In genomic region chr10:30704016-30704600, GRCh38 we compare ENCODE assay signal across 12 cellular contexts.
DNase-seq lines count a peak whose midpoint lies in the region; ATAC-seq and TF ChIP-seq lines count a peak whose summit lies in the region.
"Had no signal": no experiment of that assay in that cellular context is flagged by ENCODE, and none has a peak within 500 bp of the region (broad histone marks: within the 10 kb centered on the region; RNA-seq: fewer than 3 reads in every experiment).

No MANE protein-coding gene starts in this region.

- peaks cover 9 to 45% of the 10 kb centered on the region in 2 donors for H3K36me3 Mint-ChIP-seq in activated naive CD4-positive, alpha-beta T cell treated with anti-CD3 and anti-CD28 coated beads, Interleukin-2, amount 50 U/mL, for 72 hours
- H3K36me3 Mint-ChIP-seq: brain had no signal

- TF ChIP-seq CTCF in KMS-11 (conservative IDR thresholded peaks at IDR 0.05; ENCODE audit: low read depth, low read length) (no peak), coronary artery (IDR thresholded peaks at IDR 0.05) (no peak)

- H3K4me3 ChIP-seq in KMS-11 (IDR thresholded peaks at IDR 0.05; ENCODE audit: insufficient read depth, low read depth, low read length) (no peak overlapping the region), skin epidermis (peak overlapping the region in 3 of 7 experiments; percentile 7 to 14 (median 14)), coronary artery (no peak overlapping the region)
- H3K4me3 ChIP-seq: A549, MG63, SJSA1 had no signal

- peak overlapping the region; percentile 80; the same call in 1 of the 2 replicates for H2AFZ ChIP-seq in KMS-11 (ENCODE audit: low read depth)

- H3K36me3 ChIP-seq in KMS-11 (ENCODE audit: insufficient read depth): no peaks in the 10 kb centered on the region
- H3K36me3 ChIP-seq: MG63, SJSA1 had no signal

- peak overlapping the region; percentile 89 for H3K27ac ChIP-seq in KMS-11
- H3K27ac ChIP-seq in skin epidermis: peak overlapping the region in 13 of 21 experiments; percentile 17 to 87 (median 76)
- no peak overlapping the region for H3K27ac ChIP-seq in coronary artery
- H3K27ac ChIP-seq: SJSA1 had no signal

- H3K4me2 ChIP-seq in KMS-11: peak overlapping the region; percentile 86
- H3K4me2 ChIP-seq: A549 had no signal

- no peaks in the 10 kb centered on the region for H3K27me3 ChIP-seq in KMS-11 (ENCODE audit: insufficient read depth, low read depth)
- H3K27me3 ChIP-seq: MG63, SJSA1 had no signal

- DNase-seq in activated CD8-positive, alpha-beta memory T cell treated with anti-CD3 and anti-CD28 coated beads, Interleukin-2, amount 50 U/mL, for 48 hours: peak; percentile 77
- no peak for DNase-seq in activated CD8-positive, alpha-beta memory T cell treated with anti-CD3 and anti-CD28 coated beads for 24 hours
- DNase-seq in activated naive CD4-positive, alpha-beta T cell treated with anti-CD3 and anti-CD28 coated beads, Interleukin-2, amount 50 U/mL, for 72 hours (ENCODE audit: low spot score in 2 of 2): no peak
- DNase-seq in NK-92 treated with Interleukin-12 subunit alpha and Interleukin-12 subunit beta, amount 100 ng/mL, for 24 hours (lab: John Stamatoyannopoulos, UW): no peak
- DNase-seq in glomerular visceral epithelial cell (ENCODE audit: extremely low spot score) (no peak), coronary artery (ENCODE audit: low spot score) (no peak)
- DNase-seq: MG63 had no signal

- peak overlapping the region; percentile 54; the same call in 1 of the 2 replicates for H3K9ac ChIP-seq in KMS-11

- H3K4me1 ChIP-seq in KMS-11 (ENCODE audit: low read depth, poor library complexity, severe bottlenecking): peaks cover 83% of the 10 kb centered on the region

- H3K9me3 Mint-ChIP-seq in activated naive CD4-positive, alpha-beta T cell treated with anti-CD3 and anti-CD28 coated beads, Interleukin-2, amount 50 U/mL, for 72 hours: no peaks in the 10 kb centered on the region

- H3K27ac Mint-ChIP-seq in activated naive CD4-positive, alpha-beta T cell treated with anti-CD3 and anti-CD28 coated beads, Interleukin-2, amount 50 U/mL, for 72 hours: peak overlapping the region; percentile 96 to 100

- no peaks in the 10 kb centered on the region for H3K79me2 ChIP-seq in KMS-11 (ENCODE audit: insufficient read depth, low read depth)

- no peaks in the 10 kb centered on the region for H4K20me1 ChIP-seq in KMS-11 (ENCODE audit: insufficient read depth)

- ATAC-seq in activated naive CD4-positive, alpha-beta T cell treated with anti-CD3 and anti-CD28 coated beads, Interleukin-2, amount 50 U/mL, for 72 hours: no peak
- ATAC-seq: A549 had no signal

Comparison
In these comparisons a context has a peak if more than half of its experiments do, and no peak if none do; other contexts are left out.
1. H3K27ac ChIP-seq: peak in KMS-11 (single experiment) and skin epidermis (13 of 21); none in coronary artery (0 of 2).